10 cellular contexts compared by ENCODE assay signal in genomic region chr17:35539659-35540026, GRCh38. TPM values are rescaled to one million over a fixed set of nuclear protein-coding genes. Genes with fewer than 3 reads are reported as not detected.
DNase-seq lines count a peak whose midpoint lies in the region; ATAC-seq and TF ChIP-seq lines count a peak whose summit lies in the region.
"Had no signal": no experiment of that assay in that cellular context is flagged by ENCODE, and none has a peak within 500 bp of the region (broad histone marks: within the 10 kb centered on the region; RNA-seq: fewer than 3 reads in every experiment).

No MANE protein-coding gene starts in this region.

- H3K79me1 ChIP-seq in trophoblast cell (ENCODE audit: low read length), result no peaks in the 10 kb centered on the region

- H3K4me1 ChIP-seq in right cardiac atrium (ENCODE audit: control insufficient read depth, insufficient read depth, low read length) (peaks cover 1% of the 10 kb centered on the region), vagina (peaks cover 6% of the 10 kb centered on the region), trophoblast cell (ENCODE audit: control insufficient read depth in 1 of 2, insufficient read depth in 2 of 2, low read length in 2 of 2) (no peaks in the 10 kb centered on the region)

- TF ChIP-seq POLR2A in vagina (IDR thresholded peaks at IDR 0.05), result no peak

- intact Hi-C loops in right cardiac atrium (cut with DNase I) (loop anchor here (1.0 to 10.0 kb wide), 5 partner anchors 227 to 1125 kb away; no protein-coding TSS in a partner anchor), Right ventricle myocardium inferior (cut with DNase I) (loop anchor here (2.0 to 5.0 kb wide), 3 partner anchors 167 to 295 kb away; partner anchors contain the start of gene SLFN11), activated B cell treated with CpG ODN at 0.5 μM for 24 hours (cut with micrococcal nuclease) (loop anchor here (1.0 to 10.0 kb wide), 11 partner anchors 39 to 1119 kb away; partner anchors contain the start of genes AP2B1, NLE1, PEX12 and SLFN12), vagina (cut with DNase I) (loop anchor here (5.0 to 10.0 kb wide), 3 partner anchors 217 to 365 kb away; no protein-coding TSS in a partner anchor), posterior cingulate gyrus (cut with DNase I) (loop anchor here (1.0 to 5.0 kb wide), 2 partner anchors 227 to 367 kb away; no protein-coding TSS in a partner anchor)

- H3K36me3 Mint-ChIP-seq in activated B cell treated with CpG ODN at 0.5 μM for 24 hours (ENCODE audit: low read depth) (no peaks in the 10 kb centered on the region), memory B cell (no peaks in the 10 kb centered on the region)

- no peak overlapping the region for H2AK5ac ChIP-seq in trophoblast cell (ENCODE audit: low read length)

- no peak overlapping the region for H2BK12ac ChIP-seq in trophoblast cell (ENCODE audit: low read length)

- H3K9ac ChIP-seq in trophoblast cell (ENCODE audit: low read length), result no peak overlapping the region

- peak overlapping the region; percentile 50 for H3K27ac Mint-ChIP-seq in activated B cell treated with CpG ODN at 0.5 μM for 24 hours
- H3K27ac Mint-ChIP-seq in memory B cell, result peak overlapping the region; percentile 94

- no peak overlapping the region for H3K4me3 ChIP-seq in right cardiac atrium (ENCODE audit: low read length)
- H3K4me3 ChIP-seq in vagina, result no peak overlapping the region
- no peak overlapping the region for H3K4me3 ChIP-seq in trophoblast cell (ENCODE audit: low read depth, low read length)

- CTCF ChIA-PET in activated B cell treated with CpG ODN at 0.5 μM for 24 hours (lab: Charles Lee), result interaction anchor here (1.0 to 6.1 kb wide), 16 partner anchors 8 to 1120 kb away, joined by 3 to 83 read pairs (median 4); partner anchors contain the start of genes SLFN13 and SLFN5

- H3K36me3 ChIP-seq in vagina (no peaks in the 10 kb centered on the region), trophoblast cell (ENCODE audit: control insufficient read depth in 1 of 2, insufficient read depth in 2 of 2, low read length in 2 of 2) (no peaks in the 10 kb centered on the region)

- POLR2A ChIA-PET in activated B cell treated with CpG ODN at 0.5 μM for 24 hours (lab: Charles Lee), result interaction anchor here (0.5 to 1.1 kb wide), 8 partner anchors 39 to 455 kb away, joined by 3 to 10 read pairs (median 6); partner anchors contain the start of genes PEX12, SLFN13 and SLFN5

- no peak for TF ChIP-seq CTCF in activated B cell treated with CpG ODN at 0.5 μM for 24 hours (IDR thresholded peaks at IDR 0.05)
- peak in 1 of 3 experiments; percentile 4 for TF ChIP-seq CTCF in vagina (IDR thresholded peaks at IDR 0.05)

- no peak overlapping the region for H3K4me2 ChIP-seq in trophoblast cell (ENCODE audit: low read length)

- no peak overlapping the region for H2BK5ac ChIP-seq in trophoblast cell (ENCODE audit: low read depth, low read length, poor library complexity)

- H3K27ac ChIP-seq in right cardiac atrium (ENCODE audit: low read length) (peak overlapping the region; percentile 43), vagina (peak overlapping the region; percentile 22), trophoblast cell (ENCODE audit: low read depth, low read length) (no peak overlapping the region)

- DNase-seq in right cardiac atrium (no peak), Right ventricle myocardium inferior (ENCODE audit: missing footprints) (no peak), activated B cell treated with CpG ODN at 0.5 μM for 24 hours (no peak), memory B cell (ENCODE audit: low spot score in 2 of 2) (no peak), vagina (ENCODE audit: extremely low spot score in 2 of 2) (no peak), posterior cingulate gyrus (no peak), trophoblast cell (no peak)
- no peak for DNase-seq in activated CD4-positive, alpha-beta T cell treated with anti-CD3 and anti-CD28 coated beads for 1 hour
- DNase-seq: NCI-H1048 had no signal

- H4K91ac ChIP-seq in trophoblast cell (ENCODE audit: low read depth, low read length), result no peak overlapping the region

- no peak overlapping the region for H4K8ac ChIP-seq in trophoblast cell (ENCODE audit: low read depth, low read length)

- no peak overlapping the region for H3K4ac ChIP-seq in trophoblast cell (ENCODE audit: low read depth, low read length)

- H2BK120ac ChIP-seq in trophoblast cell (ENCODE audit: insufficient read depth, low read length, poor library complexity), result no peak overlapping the region

- no peak overlapping the region for H3K14ac ChIP-seq in trophoblast cell (ENCODE audit: low read length)

- no peak overlapping the region for H2AFZ ChIP-seq in trophoblast cell (ENCODE audit: insufficient read depth, low read length, poor library complexity)

- H3K79me2 ChIP-seq in trophoblast cell (ENCODE audit: control insufficient read depth, insufficient read depth, low read length, poor library complexity), result no peaks in the 10 kb centered on the region

- H3K23ac ChIP-seq in trophoblast cell (ENCODE audit: low read length), result no peak overlapping the region

- H3K4me3 Mint-ChIP-seq in activated B cell treated with CpG ODN at 0.5 μM for 24 hours (peak overlapping the region; percentile 67), memory B cell (peak overlapping the region; percentile 85)

- 36% methylated on average over 5 of the region's 5 CpGs for WGBS in right cardiac atrium
- no CpG with 5 or more reads among the region's 5 CpGs for WGBS in trophoblast cell (ENCODE audit: extremely low coverage, insufficient coverage, insufficient read length)

- ATAC-seq in right cardiac atrium (peak in 1 of 2 donors; percentile 36), Right ventricle myocardium inferior (no peak), activated B cell treated with CpG ODN at 0.5 μM for 24 hours (ENCODE audit: low read depth) (no peak), memory B cell (ENCODE audit: low read depth) (no peak)

- H3K9me3 Mint-ChIP-seq in activated B cell treated with CpG ODN at 0.5 μM for 24 hours (no peaks in the 10 kb centered on the region), memory B cell (no peaks in the 10 kb centered on the region)

- H3K27me3 ChIP-seq in right cardiac atrium (ENCODE audit: control insufficient read depth, insufficient read depth) (no peaks in the 10 kb centered on the region), vagina (no peaks in the 10 kb centered on the region), trophoblast cell (ENCODE audit: insufficient read depth, low read length) (no peaks in the 10 kb centered on the region)

- H3K18ac ChIP-seq in trophoblast cell (ENCODE audit: low read length), result no peak overlapping the region

- H4K12ac ChIP-seq in trophoblast cell (ENCODE audit: low read depth, low read length), result no peak overlapping the region

- H3K4me1 Mint-ChIP-seq in activated B cell treated with CpG ODN at 0.5 μM for 24 hours (peaks cover 43% of the 10 kb centered on the region), memory B cell (peaks cover 31% of the 10 kb centered on the region)

- H3K27me3 Mint-ChIP-seq in activated B cell treated with CpG ODN at 0.5 μM for 24 hours (no peaks in the 10 kb centered on the region), memory B cell (no peaks in the 10 kb centered on the region)

- H3K9me3 ChIP-seq in right cardiac atrium (ENCODE audit: control insufficient read depth, low read length), result no peaks in the 10 kb centered on the region
- no peaks in the 10 kb centered on the region for H3K9me3 ChIP-seq in vagina
- no peaks in the 10 kb centered on the region for H3K9me3 ChIP-seq in trophoblast cell (ENCODE audit: insufficient read depth, low read depth, low read length)

RNA-seq across cellular contexts. Expression of gene SLFN12L, which starts 2.2 kb away (rescaled TPM):
- total RNA-seq in right cardiac atrium (1 to 10 TPM in 1 of 4 donors, under 1 TPM in 3; 0.23 to 1.0 (median 0.55) TPM), Right ventricle myocardium inferior (0.32 TPM), activated B cell treated with CpG ODN at 0.5 μM for 24 hours (2.0 and 2.4 TPM in 2 replicates), vagina (12.3 TPM)
- 0.36 TPM for polyA plus RNA-seq in right cardiac atrium
- polyA plus RNA-seq in trophoblast cell (2013), result not detected in 2 replicates
- total RNA-seq: glomerular endothelial cell had no signal

RNA-seq across cellular contexts. Expression of gene SLFN14, which starts 21.0 kb away (rescaled TPM):
- total RNA-seq in right cardiac atrium, result not detected
- not detected for polyA plus RNA-seq in right cardiac atrium
- total RNA-seq in Right ventricle myocardium inferior, result not detected
- not detected in 2 replicates for total RNA-seq in activated B cell treated with CpG ODN at 0.5 μM for 24 hours
- total RNA-seq in vagina, result not detected
- polyA plus RNA-seq in trophoblast cell (2013), result 0.01 TPM in 1 of 2 replicates, not detected in the other

RNA-seq across cellular contexts. Expression of gene PEX12, which starts 38.7 kb away (rescaled TPM):
- total RNA-seq in right cardiac atrium (1 to 10 TPM; 5.8 to 9.2 (median 7.5) TPM), Right ventricle myocardium inferior (7.0 TPM), activated B cell treated with CpG ODN at 0.5 μM for 24 hours (4.1 and 4.8 TPM in 2 replicates), vagina (2.9 TPM)
- 5.1 TPM for polyA plus RNA-seq in right cardiac atrium
- 3.6 and 4.0 TPM in 2 replicates for polyA plus RNA-seq in trophoblast cell (2013)

RNA-seq across cellular contexts. Expression of gene AP2B1, which starts 47.5 kb away (rescaled TPM):
- total RNA-seq in right cardiac atrium (100 to 1,000 TPM; 131 to 144 (median 136) TPM), Right ventricle myocardium inferior (117 TPM), activated B cell treated with CpG ODN at 0.5 μM for 24 hours (129 and 152 TPM in 2 replicates), vagina (62.1 TPM)
- polyA plus RNA-seq in right cardiac atrium, result 39.7 TPM
- polyA plus RNA-seq in trophoblast cell (2013), result 74.9 and 77.3 TPM in 2 replicates
